In genomic region chr1:108695515-108695914, GRCh38 we compare ENCODE assay signal across 11 cellular contexts. TPM values are rescaled to one million over a fixed set of nuclear protein-coding genes. Genes with fewer than 3 reads are reported as not detected.
DNase-seq lines count a peak whose midpoint lies in the region; ATAC-seq and TF ChIP-seq lines count a peak whose summit lies in the region.
"Had no signal": no experiment of that assay in that cellular context is flagged by ENCODE, and none has a peak within 500 bp of the region (broad histone marks: within the 10 kb centered on the region; RNA-seq: fewer than 3 reads in every experiment).

No MANE protein-coding gene starts in this region.

- POLR2A ChIA-PET in CD8-positive, alpha-beta T cell (lab: Charles Lee): interaction anchor here (5.0 to 5.6 kb wide), 2 partner anchors 11 to 50 kb away, joined by 75 to 234 read pairs; no protein-coding TSS in a partner anchor
- POLR2A ChIA-PET in Caco-2 (lab: Charles Lee): no interaction called here

- peak overlapping the region; percentile 75 for H3K4me3 Mint-ChIP-seq in CD8-positive, alpha-beta T cell
- H3K4me3 Mint-ChIP-seq in Caco-2 (ENCODE audit: unreplicated experiment): no peak overlapping the region

- peaks cover 72% of the 10 kb centered on the region for H3K36me3 Mint-ChIP-seq in CD8-positive, alpha-beta T cell
- peaks cover 60% of the 10 kb centered on the region for H3K36me3 Mint-ChIP-seq in Caco-2 (ENCODE audit: insufficient read depth, unreplicated experiment)

- TF ChIP-seq CTCF in CD8-positive, alpha-beta T cell (IDR thresholded peaks at IDR 0.05): no peak
- TF ChIP-seq CTCF in neural cell (IDR thresholded peaks at IDR 0.05; ENCODE audit: poor library complexity, severe bottlenecking): no peak
- TF ChIP-seq CTCF in Caco-2 (IDR thresholded peaks at IDR 0.05; ENCODE audit: insufficient read depth in 1 of 2, low read depth in 1 of 2, low read length in 1 of 2, severe bottlenecking in 1 of 2, unreplicated experiment in 1 of 2): no peak

- TF ChIP-seq EP300 in neural cell (conservative IDR thresholded peaks at IDR 0.05; ENCODE audit: poor library complexity, severe bottlenecking): no peak

- H3K4me1 ChIP-seq in CD8-positive, alpha-beta T cell (ENCODE audit: insufficient read depth, low read length): peaks cover 53% of the 10 kb centered on the region
- H3K4me1 ChIP-seq in adipocyte (ENCODE audit: control insufficient read depth, insufficient read depth, low read length) (peaks cover 17% of the 10 kb centered on the region), Caco-2 (peaks cover 5% of the 10 kb centered on the region; the same call in 1 of the 2 replicates)

- no peak for TF ChIP-seq RAD21 in neural cell (conservative IDR thresholded peaks at IDR 0.05)

- peaks cover 41% of the 10 kb centered on the region for H3K36me3 ChIP-seq in CD8-positive, alpha-beta T cell (ENCODE audit: insufficient read depth, low read length)
- H3K36me3 ChIP-seq in adipocyte (ENCODE audit: control insufficient read depth, insufficient read depth, low read length, severe bottlenecking) (peaks cover 51% of the 10 kb centered on the region), neural cell (ENCODE audit: insufficient read depth, low read length) (peaks cover 29% of the 10 kb centered on the region), Caco-2 (ENCODE audit: control insufficient read depth, insufficient read depth, low read length) (no peaks in the 10 kb centered on the region; the same call in 1 of the 2 replicates)

- peaks cover 3% of the 10 kb centered on the region for H4K20me1 ChIP-seq in neural cell (ENCODE audit: insufficient read depth)

- in situ Hi-C loops in KBM-7 (cut with MboI; ENCODE audit: low pct_unique_long_range_greater_than_20kb, low sequenced_read_pairs): no loop called here

- CTCF ChIA-PET in CD8-positive, alpha-beta T cell (lab: Charles Lee): interaction anchor here (0.8 to 4.8 kb wide), 3 partner anchors 8 to 205 kb away, joined by 3 to 41 read pairs (median 3); no protein-coding TSS in a partner anchor
- CTCF ChIA-PET in Caco-2 (lab: Charles Lee): no interaction called here

- no peaks in the 10 kb centered on the region for H3K9me3 ChIP-seq in CD8-positive, alpha-beta T cell (ENCODE audit: low read length)
- no peaks in the 10 kb centered on the region for H3K9me3 ChIP-seq in adipocyte (ENCODE audit: control insufficient read depth, low read length)
- no peaks in the 10 kb centered on the region for H3K9me3 ChIP-seq in neural cell (ENCODE audit: low read length)
- no peaks in the 10 kb centered on the region for H3K9me3 ChIP-seq in Caco-2

- intact Hi-C loops in CD8-positive, alpha-beta T cell (cut with DNase I, micrococcal nuclease): no loop called here
- intact Hi-C loops in Caco-2 (cut with micrococcal nuclease; ENCODE audit: unreplicated experiment): no loop called here

- H2AFZ ChIP-seq in neural cell (ENCODE audit: low read depth, low read length): no peak overlapping the region

- no peaks in the 10 kb centered on the region for H3K27me3 ChIP-seq in CD8-positive, alpha-beta T cell (ENCODE audit: insufficient read depth, low read length)
- H3K27me3 ChIP-seq in adipocyte (replicated peaks; ENCODE audit: control insufficient read depth, insufficient read depth, low read length) (no peaks in the 10 kb centered on the region), neural cell (ENCODE audit: insufficient read depth, low read depth, low read length) (no peaks in the 10 kb centered on the region), Caco-2 (replicated peaks; ENCODE audit: control insufficient read depth, insufficient read depth, low read length) (no peaks in the 10 kb centered on the region)

- no peak for DNase-seq in CD8-positive, alpha-beta T cell
- DNase-seq in KBM-7 (peak; percentile 68), adipocyte (ENCODE audit: low read depth) (no peak), NCI-H2081 treated with DMSO at 0.1 percent for 48 hours (lab: John Stamatoyannopoulos, UW) (no peak), NCI-H510A (lab: John Stamatoyannopoulos, UW) (no peak), Caco-2 (no peak)
- DNase-seq: cortex of kidney, DMS79, midbrain, NCI-H524 treated with DMSO at 0.1 percent for 48 hours had no signal

- peaks cover 70% of the 10 kb centered on the region for H3K4me1 Mint-ChIP-seq in CD8-positive, alpha-beta T cell (ENCODE audit: low read depth)
- peaks cover 13% of the 10 kb centered on the region for H3K4me1 Mint-ChIP-seq in Caco-2 (ENCODE audit: low read depth, unreplicated experiment)

- H3K9ac ChIP-seq in adipocyte (ENCODE audit: low read length) (peak overlapping the region; percentile 97), neural cell (ENCODE audit: low read length) (no peak overlapping the region)

- H3K9me3 Mint-ChIP-seq in CD8-positive, alpha-beta T cell: no peaks in the 10 kb centered on the region
- no peaks in the 10 kb centered on the region for H3K9me3 Mint-ChIP-seq in Caco-2 (ENCODE audit: unreplicated experiment)

- no peak for ATAC-seq in CD8-positive, alpha-beta T cell

- no peaks in the 10 kb centered on the region for H3K27me3 Mint-ChIP-seq in CD8-positive, alpha-beta T cell (ENCODE audit: low read depth)
- no peaks in the 10 kb centered on the region for H3K27me3 Mint-ChIP-seq in Caco-2 (ENCODE audit: insufficient read depth, unreplicated experiment)

- no peak overlapping the region for H3K4me3 ChIP-seq in CD8-positive, alpha-beta T cell (ENCODE audit: low read depth, low read length)
- H3K4me3 ChIP-seq in adipocyte (ENCODE audit: low read length) (peak overlapping the region; percentile 98), neural cell (ENCODE audit: low read length) (peak overlapping the region; percentile 91), Caco-2 (ENCODE audit: low read depth, low read length) (no peak overlapping the region)

- no peaks in the 10 kb centered on the region for H3K9me2 ChIP-seq in neural cell (ENCODE audit: insufficient read depth, low read length)

- no peak overlapping the region for H3K4me2 ChIP-seq in neural cell (ENCODE audit: low read length)

- H3K27ac Mint-ChIP-seq in CD8-positive, alpha-beta T cell: peak overlapping the region; percentile 87
- no peak overlapping the region for H3K27ac Mint-ChIP-seq in Caco-2 (ENCODE audit: unreplicated experiment)

- no peak overlapping the region for H3K27ac ChIP-seq in CD8-positive, alpha-beta T cell (ENCODE audit: low read depth, low read length)
- no peak overlapping the region for H3K27ac ChIP-seq in neural cell (ENCODE audit: low read length)

- H3K79me2 ChIP-seq in neural cell (replicated peaks; ENCODE audit: insufficient read depth, low read length): peaks cover 51% of the 10 kb centered on the region

- H3F3A ChIP-seq in neural cell (ENCODE audit: insufficient read depth, low read length, poor library complexity, severe bottlenecking): no peaks in the 10 kb centered on the region

- no TSS peak for BruUV-seq in Caco-2 (replicated peaks; lab: Mats Ljungman, UMichigan)

TF ChIP-seq in neural cell, 6 proteins besides CTCF, POLR2A, EP300 and RAD21:
- TF ChIP-seq TAF1 (IDR thresholded peaks at IDR 0.05; ENCODE audit: low read depth) (no peak), POLR2AphosphoS5 (IDR thresholded peaks at IDR 0.05) (no peak), MXI1 (conservative IDR thresholded peaks at IDR 0.05; ENCODE audit: poor library complexity, severe bottlenecking) (no peak), REST (IDR thresholded peaks at IDR 0.05; ENCODE audit: borderline replicate concordance) (no peak), SMC3 (conservative IDR thresholded peaks at IDR 0.05; ENCODE audit: poor library complexity) (no peak), EZH2 (IDR thresholded peaks at IDR 0.05; ENCODE audit: borderline replicate concordance, insufficient read depth, low read length, poor library complexity, severe bottlenecking) (no peak)

RNA-seq across cellular contexts. Expression of gene PRPF38B, which starts 3.4 kb away (rescaled TPM):
- 100 to 1,000 TPM; 108 to 116 TPM for total RNA-seq in CD8-positive, alpha-beta T cell
- 24.5 and 31.9 TPM in 2 replicates for polyA plus RNA-seq in neural cell
- polyA minus RNA-seq in neural cell: 29.2 and 37.3 TPM in 2 replicates
- total RNA-seq in Caco-2 (2022): 37.7 and 37.8 TPM in 2 replicates

RNA-seq across cellular contexts. Expression of gene FNDC7, which starts 17.2 kb away (rescaled TPM):
- under 1 TPM; 0.19 to 0.25 TPM for total RNA-seq in CD8-positive, alpha-beta T cell
- polyA plus RNA-seq in neural cell: not detected in 2 replicates
- not detected in 2 replicates for polyA minus RNA-seq in neural cell
- total RNA-seq in Caco-2 (2022): 0.16 TPM in 1 of 2 replicates, not detected in the other

RNA-seq across cellular contexts. Expression of gene HENMT1, which starts 34.6 kb away (rescaled TPM):
- 1 to 10 TPM; 7.5 to 8.3 TPM for total RNA-seq in CD8-positive, alpha-beta T cell
- 2.6 and 4.1 TPM in 2 replicates for polyA plus RNA-seq in neural cell
- 1.5 and 1.7 TPM in 2 replicates for polyA minus RNA-seq in neural cell
- total RNA-seq in Caco-2 (2022): 18.7 and 21.0 TPM in 2 replicates

RNA-seq across cellular contexts. Expression of gene STXBP3, which starts 51.0 kb away (rescaled TPM):
- total RNA-seq in CD8-positive, alpha-beta T cell: 10 to 100 TPM; 49.0 to 50.4 TPM
- polyA plus RNA-seq in neural cell: 29.6 and 39.3 TPM in 2 replicates
- polyA minus RNA-seq in neural cell: 26.3 and 42.3 TPM in 2 replicates
- total RNA-seq in Caco-2 (2022): 24.1 and 34.3 TPM in 2 replicates

Comparison
In these comparisons a context has a peak if more than half of its experiments do, and no peak if none do; other contexts are left out.
1. H3K4me3 ChIP-seq: peak in adipocyte (single experiment) and neural cell (single experiment); none in CD8-positive, alpha-beta T cell (single experiment) and Caco-2 (single experiment).